In the genomic region with DNA sequence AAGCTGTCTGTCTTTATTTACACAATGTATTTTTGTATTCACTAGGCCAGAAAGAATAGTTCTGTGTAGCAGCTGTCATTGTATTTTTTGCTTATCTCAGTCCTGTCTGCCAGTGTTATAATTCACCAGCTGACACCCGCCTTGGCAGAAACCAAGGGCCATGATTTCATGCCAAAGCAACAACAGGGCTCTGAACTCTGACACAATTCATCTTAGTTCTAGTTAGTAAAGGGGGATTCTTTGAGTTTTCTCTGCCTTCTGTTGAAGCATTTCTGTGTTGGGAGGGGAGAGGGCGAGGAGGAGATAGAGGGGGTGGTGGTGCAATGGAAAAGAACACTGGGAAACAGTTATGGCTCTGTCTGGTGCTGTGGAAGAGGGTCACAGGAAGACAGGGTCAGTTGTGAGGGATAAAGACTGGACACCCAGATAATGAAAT, we compare ENCODE assay signal across 8 cellular contexts.
DNase-seq lines count a peak whose midpoint lies in the region; ATAC-seq, FAIRE-seq and TF ChIP-seq lines count a peak whose summit lies in the region.

No MANE protein-coding gene starts in this region.

- peaks cover 5% of the 10 kb centered on the region; the same call in 1 of the 2 replicates for H3K4me1 ChIP-seq in HEK293 (ENCODE audit: control insufficient read depth, insufficient read depth, low read length)
- no peaks in the 10 kb centered on the region for H3K4me1 ChIP-seq in CD8-positive, alpha-beta memory T cell (ENCODE audit: insufficient read depth, low read length)
- no peaks in the 10 kb centered on the region for H3K4me1 ChIP-seq in GM23248 (ENCODE audit: insufficient read depth)

- in situ Hi-C loops in GM23248 (cut with MboI), result no loop called here

- H3K4me1 Mint-ChIP-seq in osteocyte (ENCODE audit: unreplicated experiment), result peaks cover 16% of the 10 kb centered on the region
- H3K4me1 Mint-ChIP-seq in CD8-positive, alpha-beta memory T cell, result no peaks in the 10 kb centered on the region

- ATAC-seq in HG02938 (IDR thresholded peaks at IDR 0.05; ENCODE audit: unreplicated experiment) (no peak), omental fat pad (ENCODE audit: low FRiP score) (no peak)

- no peaks in the 10 kb centered on the region for H3K9me3 ChIP-seq in HEK293 (ENCODE audit: control insufficient read depth, insufficient read depth, low read depth, low read length)
- H3K9me3 ChIP-seq in CD8-positive, alpha-beta memory T cell (ENCODE audit: low read length), result no peaks in the 10 kb centered on the region
- no peaks in the 10 kb centered on the region for H3K9me3 ChIP-seq in GM23248 (ENCODE audit: low read depth)

- no peaks in the 10 kb centered on the region for H3K27me3 ChIP-seq in CD8-positive, alpha-beta memory T cell (ENCODE audit: insufficient read depth, low read length, poor library complexity, severe bottlenecking)
- H3K27me3 ChIP-seq in GM23248 (replicated peaks; ENCODE audit: insufficient read depth), result no peaks in the 10 kb centered on the region

- 56 to 63% methylated on average over 2 of the region's 2 CpGs for WGBS in GM23248 (ENCODE audit: low coverage in 1 of 2, low lambda C conversion rate in 2 of 2, missing lambda C conversion rate in 2 of 2), 2 experiments

- H3K4me3 Mint-ChIP-seq in osteocyte (ENCODE audit: unreplicated experiment), result no peak overlapping the region
- no peak overlapping the region for H3K4me3 Mint-ChIP-seq in CD8-positive, alpha-beta memory T cell

- no peaks in the 10 kb centered on the region for H3K9me2 ChIP-seq in GM23248 (ENCODE audit: insufficient read depth)

- POLR2A ChIA-PET in HEK293 (lab: Yijun Ruan, JAX), result no interaction called here
- POLR2A ChIA-PET in CD8-positive, alpha-beta memory T cell (lab: Charles Lee), result no interaction called here

- FAIRE-seq in frontal cortex (lab: Jason Lieb, UNC), result peak; percentile 93

- H3K9ac ChIP-seq in GM23248, result no peak overlapping the region

- peaks cover 11% of the 10 kb centered on the region for H3K9me3 Mint-ChIP-seq in osteocyte (ENCODE audit: unreplicated experiment)
- peaks cover 0 to 7% (median 2%) of the 10 kb centered on the region in 5 donors for H3K9me3 Mint-ChIP-seq in CD8-positive, alpha-beta memory T cell

- no peak overlapping the region for H3K4me2 ChIP-seq in GM23248 (ENCODE audit: unreplicated experiment)

- peaks cover 9% of the 10 kb centered on the region for H3K36me3 Mint-ChIP-seq in osteocyte (ENCODE audit: unreplicated experiment)
- H3K36me3 Mint-ChIP-seq in CD8-positive, alpha-beta memory T cell, result no peaks in the 10 kb centered on the region

- H3K79me2 ChIP-seq in GM23248 (ENCODE audit: insufficient read depth), result no peaks in the 10 kb centered on the region

- H3K27ac ChIP-seq in HEK293 (ENCODE audit: extremely low read depth, low read depth, low read length) (no peak overlapping the region), GM23248 (no peak overlapping the region)
- H3K27ac ChIP-seq in CD8-positive, alpha-beta memory T cell (ENCODE audit: low read depth, low read length), result no peak overlapping the region

- no peaks in the 10 kb centered on the region for H4K20me1 ChIP-seq in GM23248 (ENCODE audit: insufficient read depth)

- CTCF ChIA-PET in HEK293 (lab: Yijun Ruan, JAX), result interaction anchor here (0.6 to 1.6 kb wide), 4 partner anchors 11 to 518 kb away, joined by 3 to 4 read pairs (median 4); no protein-coding TSS in a partner anchor
- CTCF ChIA-PET in CD8-positive, alpha-beta memory T cell (lab: Charles Lee), result no interaction called here

- peaks cover 5% of the 10 kb centered on the region for H3F3A ChIP-seq in GM23248 (ENCODE audit: insufficient read depth)

- H3K27ac Mint-ChIP-seq in osteocyte (ENCODE audit: unreplicated experiment), result peak overlapping the region; percentile 72
- H3K27ac Mint-ChIP-seq in CD8-positive, alpha-beta memory T cell, result no peak overlapping the region

- H3K4me3 ChIP-seq in HEK293 (ENCODE audit: low read depth, low read length) (no peak overlapping the region), GM23248 (no peak overlapping the region)
- H3K4me3 ChIP-seq in CD8-positive, alpha-beta memory T cell (ENCODE audit: low read length), result no peak overlapping the region

- H3K36me3 ChIP-seq in HEK293 (ENCODE audit: control insufficient read depth in 2 of 2, insufficient read depth in 1 of 2, low read length in 2 of 2) (no peaks in the 10 kb centered on the region), GM23248 (ENCODE audit: low read depth) (no peaks in the 10 kb centered on the region)
- no peaks in the 10 kb centered on the region for H3K36me3 ChIP-seq in CD8-positive, alpha-beta memory T cell (ENCODE audit: insufficient read depth, low read length)

- H2AFZ ChIP-seq in GM23248, result no peak overlapping the region

- DNase-seq in NCI-H345 treated with DMSO at 0.1 percent for 48 hours (lab: John Stamatoyannopoulos, UW; ENCODE audit: unreplicated experiment) (peak; percentile 71), frontal cortex (ENCODE audit: low spot score in 2 of 2) (peak; percentile 13 to 18), osteocyte (ENCODE audit: extremely low spot score, unreplicated experiment) (no peak), omental fat pad (ENCODE audit: low spot score) (no peak), GM23248 (no peak)
- DNase-seq in CD8-positive, alpha-beta memory T cell, result no peak

- TF ChIP-seq CTCF in HEK293 (tag by site-specific recombination; IDR thresholded peaks at IDR 0.05), result no peak
- TF ChIP-seq CTCF in osteocyte (IDR thresholded peaks at IDR 0.05), result no peak
- TF ChIP-seq CTCF in omental fat pad (IDR thresholded peaks at IDR 0.05), result no peak

- no peaks in the 10 kb centered on the region for H3K27me3 Mint-ChIP-seq in osteocyte (ENCODE audit: unreplicated experiment)
- no peaks in the 10 kb centered on the region for H3K27me3 Mint-ChIP-seq in CD8-positive, alpha-beta memory T cell

TF ChIP-seq in HEK293, 187 proteins besides CTCF, POLR2A, EP300 and RAD21:
- no peak for TF ChIP-seq ZNF670 (tag by site-specific recombination; IDR thresholded peaks at IDR 0.05; ENCODE audit: low read depth)
- TF ChIP-seq MEIS1 (CRISPR knock-in tag; IDR thresholded peaks at IDR 0.05; ENCODE audit: borderline replicate concordance), result peak; percentile 65; the same call in 1 of the 2 replicates
TF ChIP-seq in HEK293: peak in this region for 1.

Comparison
In these comparisons a context has a peak if more than half of its experiments do, and no peak if none do; other contexts are left out.
1. DNase-seq: peak in NCI-H345 treated with DMSO at 0.1 percent for 48 hours (single experiment) and frontal cortex (2 of 2); none in osteocyte (single experiment), CD8-positive, alpha-beta memory T cell (0 of 5), omental fat pad (single experiment) and GM23248 (single experiment).